Comparison of ENCODE assay signal across 1 cellular context in genomic region chr2:68238955-68239822, GRCh38.
TF ChIP-seq lines count a peak whose summit lies in the region.

No MANE protein-coding gene starts in this region.

TF ChIP-seq in SK-N-SH treated with all-trans-retinoic acid at 6 μM for 48 hours, 23 proteins besides CTCF, POLR2A, EP300 and RAD21 (continued from another document):
- TF ChIP-seq POU6F1 (CRISPR knock-in tag; IDR thresholded peaks at IDR 0.05; ENCODE audit: borderline replicate concordance, low read depth) (no peak), ISL1 (CRISPR knock-in tag; IDR thresholded peaks at IDR 0.05) (no peak), TCF4 (CRISPR knock-in tag; IDR thresholded peaks at IDR 0.05; ENCODE audit: borderline replicate concordance) (no peak), CREB5 (CRISPR knock-in tag; IDR thresholded peaks at IDR 0.05; ENCODE audit: low read depth) (no peak), ZFP30 (CRISPR knock-in tag; IDR thresholded peaks at IDR 0.05) (no peak), PPARA (CRISPR knock-in tag; IDR thresholded peaks at IDR 0.05; ENCODE audit: borderline replicate concordance) (no peak), PATZ1 (CRISPR knock-in tag; IDR thresholded peaks at IDR 0.05; ENCODE audit: borderline replicate concordance) (no peak), TOX (CRISPR knock-in tag; IDR thresholded peaks at IDR 0.05; ENCODE audit: borderline replicate concordance) (no peak), ZNF70 (CRISPR knock-in tag; IDR thresholded peaks at IDR 0.05) (no peak), ARNTL (CRISPR knock-in tag; IDR thresholded peaks at IDR 0.05; ENCODE audit: borderline replicate concordance, low read depth) (no peak)
